Comparison of ENCODE assay signal across 1 cellular context in the genomic region with DNA sequence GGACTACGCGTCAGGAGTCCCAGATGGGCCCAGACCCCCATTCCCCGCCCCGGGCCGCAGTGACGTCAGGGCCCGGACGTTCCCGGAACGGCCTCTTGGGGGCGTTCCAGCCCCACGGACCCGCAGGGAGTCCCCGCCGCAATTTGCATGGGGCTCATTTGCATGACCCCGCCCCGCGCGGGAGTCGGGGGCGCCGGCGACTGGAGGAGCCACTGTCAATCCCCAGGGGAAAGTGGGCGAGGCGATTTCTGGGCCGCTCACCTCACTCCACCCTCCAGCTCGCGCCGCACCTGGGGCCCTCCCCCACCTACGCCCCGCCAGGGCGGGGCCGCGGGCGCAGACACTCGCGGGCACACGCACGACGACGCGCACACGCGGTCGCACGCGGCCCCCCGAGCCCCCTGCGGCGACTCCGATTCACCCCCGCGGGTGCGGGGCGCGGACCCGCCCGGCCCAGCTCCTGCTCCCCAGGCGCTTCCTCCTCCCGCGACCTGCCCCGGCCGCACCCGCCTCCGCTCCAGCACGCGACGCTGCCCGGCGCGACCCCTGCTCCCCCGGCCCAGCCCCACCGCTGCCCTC.
TF ChIP-seq lines count a peak whose summit lies in the region.

No MANE protein-coding gene starts in this region.

TF ChIP-seq in HCT116, 20 proteins besides CTCF, POLR2A, EP300 and RAD21 (continued from another document):
- TF ChIP-seq EGR1 (IDR thresholded peaks at IDR 0.05; ENCODE audit: low read depth) = no peak
- TF ChIP-seq JUND (IDR thresholded peaks at IDR 0.05) = no peak
